Comparison of ENCODE assay signal across 11 cellular contexts in genomic region chr4:171676555-171677215, GRCh38.
DNase-seq lines count a peak whose midpoint lies in the region; ATAC-seq, FAIRE-seq and TF ChIP-seq lines count a peak whose summit lies in the region.
"Had no signal": no experiment of that assay in that cellular context is flagged by ENCODE, and none has a peak within 500 bp of the region (broad histone marks: within the 10 kb centered on the region; RNA-seq: fewer than 3 reads in every experiment).

No MANE protein-coding gene starts in this region.

- H3K9me2 ChIP-seq in DOHH2 (replicated peaks; ENCODE audit: control insufficient read depth, low read length): no peaks in the 10 kb centered on the region
- peaks cover 5% of the 10 kb centered on the region; the same call in 1 of the 2 replicates for H3K9me2 ChIP-seq in GM23338 (ENCODE audit: insufficient read depth)

- H4K20me1 ChIP-seq in DOHH2 (ENCODE audit: control insufficient read depth, insufficient read depth, low read depth, low read length) (no peaks in the 10 kb centered on the region), GM23338 (replicated peaks; ENCODE audit: insufficient read depth) (no peaks in the 10 kb centered on the region)

- H3K4me1 ChIP-seq in DOHH2 (ENCODE audit: control insufficient read depth, low read length) (peaks cover 25% of the 10 kb centered on the region), GM23338 (ENCODE audit: insufficient read depth) (peaks cover 9% of the 10 kb centered on the region), transverse colon (no peaks in the 10 kb centered on the region)
- H3K4me1 ChIP-seq: suprapubic skin had no signal

- H3F3A ChIP-seq in DOHH2 (ENCODE audit: control insufficient read depth, insufficient read depth) (no peaks in the 10 kb centered on the region), GM23338 (replicated peaks; ENCODE audit: low read depth) (no peaks in the 10 kb centered on the region)

- H3K79me2 ChIP-seq in DOHH2 (ENCODE audit: control insufficient read depth, low read length) (no peaks in the 10 kb centered on the region), GM23338 (replicated peaks; ENCODE audit: insufficient read depth) (no peaks in the 10 kb centered on the region)

- no peak for TF ChIP-seq EP300 in transverse colon (IDR thresholded peaks at IDR 0.05; ENCODE audit: low read depth)

- H3K27me3 ChIP-seq in DOHH2 (ENCODE audit: control insufficient read depth, low read length): no peaks in the 10 kb centered on the region
- H3K27me3 ChIP-seq in GM23338 (ENCODE audit: insufficient read depth): no peaks in the 10 kb centered on the region
- H3K27me3 ChIP-seq in transverse colon: no peaks in the 10 kb centered on the region
- H3K27me3 ChIP-seq: suprapubic skin had no signal

- no peak for FAIRE-seq in frontal cortex (lab: Jason Lieb, UNC)

- no peak overlapping the region for H2AFZ ChIP-seq in GM23338

- ATAC-seq in GM19351 (IDR thresholded peaks at IDR 0.05; ENCODE audit: unreplicated experiment): peak; percentile 95
- peak; percentile 100 for ATAC-seq in HG02943 (IDR thresholded peaks at IDR 0.05; ENCODE audit: low read depth, unreplicated experiment)
- no peak for ATAC-seq in GM23338

- DNase-seq in NB4 (ENCODE audit: low read depth) (peak; percentile 2), frontal cortex (ENCODE audit: low spot score in 2 of 2) (no peak), GM23338 (ENCODE audit: low spot score) (no peak), transverse colon (no peak), C1 segment of cervical spinal cord (lab: John Stamatoyannopoulos, UW) (no peak)
- DNase-seq: H9, NCI-H2107 had no signal

- TF ChIP-seq POLR2A in NB4 (IDR thresholded peaks at IDR 0.05; ENCODE audit: extremely low read depth, insufficient read length) (no peak), transverse colon (IDR thresholded peaks at IDR 0.05) (no peak)

- WGBS in transverse colon (ENCODE audit: low coverage in 1 of 2), 2 donors: 56 to 60% methylated on average over 4 of the region's 4 CpGs

- no peaks in the 10 kb centered on the region for H3K27me3 Mint-ChIP-seq in GM23338 (ENCODE audit: insufficient read depth, low read depth, poor library complexity)

- intact Hi-C loops in transverse colon (cut with DNase I; ENCODE audit: low total_unique reads): no loop called here

- H3K36me3 ChIP-seq in DOHH2 (ENCODE audit: control insufficient read depth, low read length) (no peaks in the 10 kb centered on the region), GM23338 (ENCODE audit: insufficient read depth) (no peaks in the 10 kb centered on the region), transverse colon (no peaks in the 10 kb centered on the region)
- H3K36me3 ChIP-seq: suprapubic skin had no signal

- H3K4me1 Mint-ChIP-seq in GM23338: peaks cover 5% of the 10 kb centered on the region

- H3K36me3 Mint-ChIP-seq in GM23338 (ENCODE audit: low read depth): no peaks in the 10 kb centered on the region

- H3K4me3 ChIP-seq in DOHH2 (ENCODE audit: low read length) (peak overlapping the region; percentile 56), NB4 (ENCODE audit: low read depth, low read length) (no peak overlapping the region), GM23338 (no peak overlapping the region), transverse colon (no peak overlapping the region)
- H3K4me3 ChIP-seq: suprapubic skin had no signal

- no peak overlapping the region for H3K4me3 Mint-ChIP-seq in GM23338
- H3K4me3 Mint-ChIP-seq: H9 had no signal

- in situ Hi-C loops in transverse colon (cut with MboI; ENCODE audit: low pct_ligation_motif_present in 1 of 4, low pct_unique_long_range_greater_than_20kb in 1 of 4, low sequenced_read_pairs in 3 of 4): no loop called here

- no peaks in the 10 kb centered on the region; the same call in 2 of the 3 replicates for H3K9me3 Mint-ChIP-seq in GM23338
- H3K9me3 Mint-ChIP-seq: H9 had no signal

- TF ChIP-seq CTCF in DOHH2 (IDR thresholded peaks at IDR 0.05; ENCODE audit: low read depth, low read length, poor library complexity, severe bottlenecking) (no peak), NB4 (IDR thresholded peaks at IDR 0.05; ENCODE audit: low read depth, low read length) (no peak), GM23338 (conservative IDR thresholded peaks at IDR 0.05; ENCODE audit: low read depth in 2 of 2) (no peak), transverse colon (IDR thresholded peaks at IDR 0.05) (no peak)

- H3K4me2 ChIP-seq in DOHH2 (ENCODE audit: low read length) (peak overlapping the region; percentile 69), GM23338 (no peak overlapping the region)

- no peak overlapping the region for H3K27ac Mint-ChIP-seq in GM23338
- H3K27ac Mint-ChIP-seq: H9 had no signal

- no peaks in the 10 kb centered on the region; the same call in 1 of the 2 replicates for H3K9me3 ChIP-seq in DOHH2 (ENCODE audit: control insufficient read depth, insufficient read depth, low read length)
- no peaks in the 10 kb centered on the region for H3K9me3 ChIP-seq in transverse colon
- H3K9me3 ChIP-seq: suprapubic skin had no signal

- peak overlapping the region; percentile 54 for H3K27ac ChIP-seq in DOHH2 (ENCODE audit: low read depth, low read length)
- no peak overlapping the region for H3K27ac ChIP-seq in GM23338 (ENCODE audit: low read depth)
- H3K27ac ChIP-seq in transverse colon: no peak overlapping the region
- H3K27ac ChIP-seq: suprapubic skin had no signal

TF ChIP-seq in GM23338, 12 proteins besides CTCF, POLR2A, EP300 and RAD21 (continues in another document):
- TF ChIP-seq EZH2 (IDR thresholded peaks at IDR 0.05; ENCODE audit: low read depth, unreplicated experiment): no peak
- no peak for TF ChIP-seq CREB1 (CRISPR knock-in tag; IDR thresholded peaks at IDR 0.05; ENCODE audit: low read depth)
- TF ChIP-seq, protein P1, sequence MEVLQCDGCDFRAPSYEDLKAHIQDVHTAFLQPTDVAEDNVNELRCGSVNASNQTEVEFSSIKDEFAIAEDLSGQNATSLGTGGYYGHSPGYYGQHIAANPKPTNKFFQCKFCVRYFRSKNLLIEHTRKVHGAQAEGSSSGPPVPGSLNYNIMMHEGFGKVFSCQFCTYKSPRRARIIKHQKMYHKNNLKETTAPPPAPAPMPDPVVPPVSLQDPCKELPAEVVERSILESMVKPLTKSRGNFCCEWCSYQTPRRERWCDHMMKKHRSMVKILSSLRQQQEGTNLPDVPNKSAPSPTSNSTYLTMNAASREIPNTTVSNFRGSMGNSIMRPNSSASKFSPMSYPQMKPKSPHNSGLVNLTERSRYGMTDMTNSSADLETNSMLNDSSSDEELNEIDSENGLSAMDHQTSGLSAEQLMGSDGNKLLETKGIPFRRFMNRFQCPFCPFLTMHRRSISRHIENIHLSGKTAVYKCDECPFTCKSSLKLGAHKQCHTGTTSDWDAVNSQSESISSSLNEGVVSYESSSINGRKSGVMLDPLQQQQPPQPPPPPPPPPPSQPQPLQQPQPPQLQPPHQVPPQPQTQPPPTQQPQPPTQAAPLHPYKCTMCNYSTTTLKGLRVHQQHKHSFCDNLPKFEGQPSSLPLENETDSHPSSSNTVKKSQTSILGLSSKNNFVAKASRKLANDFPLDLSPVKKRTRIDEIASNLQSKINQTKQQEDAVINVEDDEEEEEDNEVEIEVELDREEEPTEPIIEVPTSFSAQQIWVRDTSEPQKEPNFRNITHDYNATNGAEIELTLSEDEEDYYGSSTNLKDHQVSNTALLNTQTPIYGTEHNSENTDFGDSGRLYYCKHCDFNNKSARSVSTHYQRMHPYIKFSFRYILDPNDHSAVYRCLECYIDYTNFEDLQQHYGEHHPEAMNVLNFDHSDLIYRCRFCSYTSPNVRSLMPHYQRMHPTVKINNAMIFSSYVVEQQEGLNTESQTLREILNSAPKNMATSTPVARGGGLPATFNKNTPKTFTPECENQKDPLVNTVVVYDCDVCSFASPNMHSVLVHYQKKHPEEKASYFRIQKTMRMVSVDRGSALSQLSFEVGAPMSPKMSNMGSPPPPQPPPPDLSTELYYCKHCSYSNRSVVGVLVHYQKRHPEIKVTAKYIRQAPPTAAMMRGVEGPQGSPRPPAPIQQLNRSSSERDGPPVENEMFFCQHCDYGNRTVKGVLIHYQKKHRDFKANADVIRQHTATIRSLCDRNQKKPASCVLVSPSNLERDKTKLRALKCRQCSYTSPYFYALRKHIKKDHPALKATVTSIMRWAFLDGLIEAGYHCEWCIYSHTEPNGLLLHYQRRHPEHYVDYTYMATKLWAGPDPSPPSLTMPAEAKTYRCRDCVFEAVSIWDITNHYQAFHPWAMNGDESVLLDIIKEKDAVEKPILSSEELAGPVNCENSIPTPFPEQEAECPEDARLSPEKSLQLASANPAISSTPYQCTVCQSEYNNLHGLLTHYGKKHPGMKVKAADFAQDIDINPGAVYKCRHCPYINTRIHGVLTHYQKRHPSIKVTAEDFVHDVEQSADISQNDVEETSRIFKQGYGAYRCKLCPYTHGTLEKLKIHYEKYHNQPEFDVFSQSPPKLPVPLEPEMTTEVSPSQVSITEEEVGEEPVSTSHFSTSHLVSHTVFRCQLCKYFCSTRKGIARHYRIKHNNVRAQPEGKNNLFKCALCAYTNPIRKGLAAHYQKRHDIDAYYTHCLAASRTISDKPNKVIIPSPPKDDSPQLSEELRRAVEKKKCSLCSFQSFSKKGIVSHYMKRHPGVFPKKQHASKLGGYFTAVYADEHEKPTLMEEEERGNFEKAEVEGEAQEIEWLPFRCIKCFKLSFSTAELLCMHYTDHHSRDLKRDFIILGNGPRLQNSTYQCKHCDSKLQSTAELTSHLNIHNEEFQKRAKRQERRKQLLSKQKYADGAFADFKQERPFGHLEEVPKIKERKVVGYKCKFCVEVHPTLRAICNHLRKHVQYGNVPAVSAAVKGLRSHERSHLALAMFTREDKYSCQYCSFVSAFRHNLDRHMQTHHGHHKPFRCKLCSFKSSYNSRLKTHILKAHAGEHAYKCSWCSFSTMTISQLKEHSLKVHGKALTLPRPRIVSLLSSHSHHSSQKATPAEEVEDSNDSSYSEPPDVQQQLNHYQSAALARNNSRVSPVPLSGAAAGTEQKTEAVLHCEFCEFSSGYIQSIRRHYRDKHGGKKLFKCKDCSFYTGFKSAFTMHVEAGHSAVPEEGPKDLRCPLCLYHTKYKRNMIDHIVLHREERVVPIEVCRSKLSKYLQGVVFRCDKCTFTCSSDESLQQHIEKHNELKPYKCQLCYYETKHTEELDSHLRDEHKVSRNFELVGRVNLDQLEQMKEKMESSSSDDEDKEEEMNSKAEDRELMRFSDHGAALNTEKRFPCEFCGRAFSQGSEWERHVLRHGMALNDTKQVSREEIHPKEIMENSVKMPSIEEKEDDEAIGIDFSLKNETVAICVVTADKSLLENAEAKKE (CRISPR knock-in tag; IDR thresholded peaks at IDR 0.05): no peak
- TF ChIP-seq NANOG (IDR thresholded peaks at IDR 0.05; ENCODE audit: borderline replicate concordance): no peak
- TF ChIP-seq, protein P2, sequence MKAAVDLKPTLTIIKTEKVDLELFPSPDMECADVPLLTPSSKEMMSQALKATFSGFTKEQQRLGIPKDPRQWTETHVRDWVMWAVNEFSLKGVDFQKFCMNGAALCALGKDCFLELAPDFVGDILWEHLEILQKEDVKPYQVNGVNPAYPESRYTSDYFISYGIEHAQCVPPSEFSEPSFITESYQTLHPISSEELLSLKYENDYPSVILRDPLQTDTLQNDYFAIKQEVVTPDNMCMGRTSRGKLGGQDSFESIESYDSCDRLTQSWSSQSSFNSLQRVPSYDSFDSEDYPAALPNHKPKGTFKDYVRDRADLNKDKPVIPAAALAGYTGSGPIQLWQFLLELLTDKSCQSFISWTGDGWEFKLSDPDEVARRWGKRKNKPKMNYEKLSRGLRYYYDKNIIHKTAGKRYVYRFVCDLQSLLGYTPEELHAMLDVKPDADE (IDR thresholded peaks at IDR 0.05): no peak
